ENCODE assay signal across 10 cellular contexts in the genomic region with DNA sequence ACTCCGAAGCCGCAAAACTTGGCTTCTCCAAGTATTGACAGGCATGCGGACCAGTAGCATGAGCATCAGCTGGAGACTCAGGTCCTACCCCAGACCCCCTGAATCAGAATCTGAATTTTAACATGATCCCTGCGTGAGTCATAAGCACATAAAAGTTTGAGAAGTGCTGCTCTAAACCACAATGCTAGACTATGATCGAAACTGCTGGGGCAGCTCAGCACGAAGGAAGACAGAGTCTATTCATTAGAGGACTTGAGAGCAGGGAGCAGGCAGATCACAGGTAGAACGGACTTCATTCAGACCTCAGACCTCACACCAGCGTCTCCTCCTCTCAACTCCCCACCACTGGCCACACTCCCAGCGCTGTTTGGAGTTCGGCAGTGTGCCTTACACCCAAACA. TPM values are rescaled to one million over a fixed set of nuclear protein-coding genes. Genes with fewer than 3 reads are reported as not detected.
DNase-seq lines count a peak whose midpoint lies in the region; ATAC-seq and TF ChIP-seq lines count a peak whose summit lies in the region.
"Had no signal": no experiment of that assay in that cellular context is flagged by ENCODE, and none has a peak within 500 bp of the region (broad histone marks: within the 10 kb centered on the region; RNA-seq: fewer than 3 reads in every experiment).

No MANE protein-coding gene starts in this region.

- no peak overlapping the region for H3K4me3 Mint-ChIP-seq in WTC11

- peaks cover 29% of the 10 kb centered on the region for H3K4me1 Mint-ChIP-seq in WTC11

- H3K36me3 Mint-ChIP-seq in WTC11: peaks cover 25% of the 10 kb centered on the region

- POLR2A ChIA-PET in A673 (lab: Charles Lee; ENCODE audit: low non-redundant PET) (no interaction called here), WTC11 (lab: Charles Lee) (no interaction called here)

- H3K27me3 ChIP-seq in A673 (replicated peaks; ENCODE audit: insufficient read depth, low read depth, low read length, poor library complexity) (no peaks in the 10 kb centered on the region), suprapubic skin (no peaks in the 10 kb centered on the region), WERI-Rb-1 (ENCODE audit: insufficient read depth, low read depth, severe bottlenecking) (no peaks in the 10 kb centered on the region)

- CTCF ChIA-PET in A673 (lab: Charles Lee) (no interaction called here), WTC11 (lab: Charles Lee) (interaction anchor here (0.9 to 4.8 kb wide), 2 partner anchors 10 to 22 kb away, joined by 3 to 26 read pairs; no protein-coding TSS in a partner anchor)

- H3K4me1 ChIP-seq in A673 (ENCODE audit: insufficient read depth, low read length, poor library complexity, severe bottlenecking) (no peaks in the 10 kb centered on the region), suprapubic skin (peaks cover 27% of the 10 kb centered on the region)

- no peak overlapping the region for H3K4me3 ChIP-seq in A673 (ENCODE audit: low read depth, low read length, poor library complexity, severe bottlenecking)
- no peak overlapping the region for H3K4me3 ChIP-seq in suprapubic skin
- H3K4me3 ChIP-seq in WERI-Rb-1 (ENCODE audit: low read depth, low read length): no peak overlapping the region

- WGBS in suprapubic skin: 83% methylated on average over 10 of the region's 10 CpGs

- ATAC-seq in GM21529 (IDR thresholded peaks at IDR 0.05; ENCODE audit: unreplicated experiment) (peak; percentile 80), WTC11 (no peak), GM19463 (IDR thresholded peaks at IDR 0.05; ENCODE audit: unreplicated experiment) (no peak), GM18502 (IDR thresholded peaks at IDR 0.05; ENCODE audit: poor library complexity, unreplicated experiment) (no peak)

- no TSS peak for BruUV-seq in A673 (replicated peaks; lab: Mats Ljungman, UMichigan)

- H3K27ac Mint-ChIP-seq in WTC11: peak overlapping the region; percentile 20; the same call in 1 of the 2 replicates

- TF ChIP-seq CTCF in A673 (conservative IDR thresholded peaks at IDR 0.05; ENCODE audit: low read depth, low read length) (no peak), WTC11 (IDR thresholded peaks at IDR 0.05) (no peak), suprapubic skin (IDR thresholded peaks at IDR 0.05) (no peak), WERI-Rb-1 (IDR thresholded peaks at IDR 0.05; ENCODE audit: low read depth, low read length) (no peak)

- no peak for TF ChIP-seq POLR2A in suprapubic skin (IDR thresholded peaks at IDR 0.05)

- intact Hi-C loops in A673 (cut with micrococcal nuclease; ENCODE audit: unreplicated experiment): no loop called here

- H3K9me3 ChIP-seq in A673 (ENCODE audit: low read depth, low read length, poor library complexity, severe bottlenecking) (no peaks in the 10 kb centered on the region), suprapubic skin (no peaks in the 10 kb centered on the region), WERI-Rb-1 (ENCODE audit: severe bottlenecking) (no peaks in the 10 kb centered on the region)

- no peaks in the 10 kb centered on the region for H3K27me3 Mint-ChIP-seq in WTC11 (ENCODE audit: low read depth)

- H3K27ac ChIP-seq in A673 (ENCODE audit: low read depth, low read length, poor library complexity, severe bottlenecking) (no peak overlapping the region), suprapubic skin (no peak overlapping the region), WERI-Rb-1 (no peak overlapping the region)

- DNase-seq in A673 (ENCODE audit: low spot score) (peak; percentile 12), WTC11 (ENCODE audit: low spot score) (no peak), fibroblast of gingiva (ENCODE audit: low read depth) (peak; percentile 35), suprapubic skin (ENCODE audit: low spot score in 2 of 2) (no peak), WERI-Rb-1 (no peak)
- DNase-seq: KBM-7, kidney glomerular epithelial cell had no signal

- no peak for TF ChIP-seq EP300 in suprapubic skin (IDR thresholded peaks at IDR 0.05)

- H3K36me3 ChIP-seq in A673 (ENCODE audit: insufficient read depth, low read length, poor library complexity, severe bottlenecking): peaks cover 25% of the 10 kb centered on the region
- H3K36me3 ChIP-seq in suprapubic skin: peaks cover 47% of the 10 kb centered on the region
- H3K36me3 ChIP-seq in WERI-Rb-1: peaks cover 55% of the 10 kb centered on the region

- H3K9me3 Mint-ChIP-seq in WTC11: no peaks in the 10 kb centered on the region

TF ChIP-seq in WTC11, 78 proteins besides CTCF, POLR2A, EP300 and RAD21:
- TF ChIP-seq ZNF423 (CRISPR knock-in tag; IDR thresholded peaks at IDR 0.05) (no peak), ZNF232 (CRISPR knock-in tag; IDR thresholded peaks at IDR 0.05) (no peak), ZNF416 (CRISPR knock-in tag; IDR thresholded peaks at IDR 0.05) (no peak), GRHL2 (CRISPR knock-in tag; IDR thresholded peaks at IDR 0.05; ENCODE audit: insufficient replicate concordance, severe bottlenecking) (no peak), CREB1 (CRISPR knock-in tag; IDR thresholded peaks at IDR 0.05) (no peak), SMAD3 (CRISPR knock-in tag; IDR thresholded peaks at IDR 0.05; ENCODE audit: borderline replicate concordance) (no peak), ZNF121 (CRISPR knock-in tag; IDR thresholded peaks at IDR 0.05) (no peak), ZNF671 (CRISPR knock-in tag; IDR thresholded peaks at IDR 0.05) (no peak), RORB (CRISPR knock-in tag; IDR thresholded peaks at IDR 0.05) (no peak)
- TF ChIP-seq, protein P1, sequence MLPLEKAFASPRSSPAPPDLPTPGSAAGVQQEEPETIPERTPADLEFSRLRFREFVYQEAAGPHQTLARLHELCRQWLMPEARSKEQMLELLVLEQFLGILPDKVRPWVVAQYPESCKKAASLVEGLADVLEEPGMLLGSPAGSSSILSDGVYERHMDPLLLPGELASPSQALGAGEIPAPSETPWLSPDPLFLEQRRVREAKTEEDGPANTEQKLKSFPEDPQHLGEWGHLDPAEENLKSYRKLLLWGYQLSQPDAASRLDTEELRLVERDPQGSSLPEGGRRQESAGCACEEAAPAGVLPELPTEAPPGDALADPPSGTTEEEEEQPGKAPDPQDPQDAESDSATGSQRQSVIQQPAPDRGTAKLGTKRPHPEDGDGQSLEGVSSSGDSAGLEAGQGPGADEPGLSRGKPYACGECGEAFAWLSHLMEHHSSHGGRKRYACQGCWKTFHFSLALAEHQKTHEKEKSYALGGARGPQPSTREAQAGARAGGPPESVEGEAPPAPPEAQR (CRISPR knock-in tag; IDR thresholded peaks at IDR 0.05): no peak
- TF ChIP-seq, protein P2, sequence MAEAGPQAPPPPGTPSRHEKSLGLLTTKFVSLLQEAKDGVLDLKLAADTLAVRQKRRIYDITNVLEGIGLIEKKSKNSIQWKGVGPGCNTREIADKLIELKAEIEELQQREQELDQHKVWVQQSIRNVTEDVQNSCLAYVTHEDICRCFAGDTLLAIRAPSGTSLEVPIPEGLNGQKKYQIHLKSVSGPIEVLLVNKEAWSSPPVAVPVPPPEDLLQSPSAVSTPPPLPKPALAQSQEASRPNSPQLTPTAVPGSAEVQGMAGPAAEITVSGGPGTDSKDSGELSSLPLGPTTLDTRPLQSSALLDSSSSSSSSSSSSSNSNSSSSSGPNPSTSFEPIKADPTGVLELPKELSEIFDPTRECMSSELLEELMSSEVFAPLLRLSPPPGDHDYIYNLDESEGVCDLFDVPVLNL (CRISPR knock-in tag; IDR thresholded peaks at IDR 0.05; ENCODE audit: borderline replicate concordance, low read depth): no peak
- TF ChIP-seq, protein P3, sequence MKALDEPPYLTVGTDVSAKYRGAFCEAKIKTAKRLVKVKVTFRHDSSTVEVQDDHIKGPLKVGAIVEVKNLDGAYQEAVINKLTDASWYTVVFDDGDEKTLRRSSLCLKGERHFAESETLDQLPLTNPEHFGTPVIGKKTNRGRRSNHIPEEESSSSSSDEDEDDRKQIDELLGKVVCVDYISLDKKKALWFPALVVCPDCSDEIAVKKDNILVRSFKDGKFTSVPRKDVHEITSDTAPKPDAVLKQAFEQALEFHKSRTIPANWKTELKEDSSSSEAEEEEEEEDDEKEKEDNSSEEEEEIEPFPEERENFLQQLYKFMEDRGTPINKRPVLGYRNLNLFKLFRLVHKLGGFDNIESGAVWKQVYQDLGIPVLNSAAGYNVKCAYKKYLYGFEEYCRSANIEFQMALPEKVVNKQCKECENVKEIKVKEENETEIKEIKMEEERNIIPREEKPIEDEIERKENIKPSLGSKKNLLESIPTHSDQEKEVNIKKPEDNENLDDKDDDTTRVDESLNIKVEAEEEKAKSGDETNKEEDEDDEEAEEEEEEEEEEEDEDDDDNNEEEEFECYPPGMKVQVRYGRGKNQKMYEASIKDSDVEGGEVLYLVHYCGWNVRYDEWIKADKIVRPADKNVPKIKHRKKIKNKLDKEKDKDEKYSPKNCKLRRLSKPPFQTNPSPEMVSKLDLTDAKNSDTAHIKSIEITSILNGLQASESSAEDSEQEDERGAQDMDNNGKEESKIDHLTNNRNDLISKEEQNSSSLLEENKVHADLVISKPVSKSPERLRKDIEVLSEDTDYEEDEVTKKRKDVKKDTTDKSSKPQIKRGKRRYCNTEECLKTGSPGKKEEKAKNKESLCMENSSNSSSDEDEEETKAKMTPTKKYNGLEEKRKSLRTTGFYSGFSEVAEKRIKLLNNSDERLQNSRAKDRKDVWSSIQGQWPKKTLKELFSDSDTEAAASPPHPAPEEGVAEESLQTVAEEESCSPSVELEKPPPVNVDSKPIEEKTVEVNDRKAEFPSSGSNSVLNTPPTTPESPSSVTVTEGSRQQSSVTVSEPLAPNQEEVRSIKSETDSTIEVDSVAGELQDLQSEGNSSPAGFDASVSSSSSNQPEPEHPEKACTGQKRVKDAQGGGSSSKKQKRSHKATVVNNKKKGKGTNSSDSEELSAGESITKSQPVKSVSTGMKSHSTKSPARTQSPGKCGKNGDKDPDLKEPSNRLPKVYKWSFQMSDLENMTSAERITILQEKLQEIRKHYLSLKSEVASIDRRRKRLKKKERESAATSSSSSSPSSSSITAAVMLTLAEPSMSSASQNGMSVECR (CRISPR knock-in tag; IDR thresholded peaks at IDR 0.05; ENCODE audit: borderline replicate concordance): no peak

RNA-seq across cellular contexts. Expression of a gene that starts 16.9 kb away (rescaled TPM):
- 32.7 and 40.3 TPM in 2 replicates for total RNA-seq in A673 (2021)
- total RNA-seq in WTC11 (2021): 34.9 to 39.9 TPM (median 34.9 TPM) in 3 replicates
- 10 to 100 TPM; 16.9 to 35.2 (median 20.6) TPM for total RNA-seq in suprapubic skin

RNA-seq across cellular contexts. Expression of a gene that starts 46.0 kb away (rescaled TPM):
- 23.1 and 28.9 TPM in 2 replicates for total RNA-seq in A673 (2021)
- 26.3 to 32.3 TPM (median 31.1 TPM) in 3 replicates for total RNA-seq in WTC11 (2021)
- 10 to 100 TPM; 27.4 to 56.5 (median 37.6) TPM for total RNA-seq in suprapubic skin

RNA-seq across cellular contexts. Expression of a gene that starts 53.5 kb away (rescaled TPM):
- total RNA-seq in A673 (2021) (6.9 and 8.3 TPM in 2 replicates), WTC11 (2021) (15.0 to 18.0 TPM (median 16.2 TPM) in 3 replicates), suprapubic skin (10 to 100 TPM in 2 of 4 donors, 1 to 10 TPM in 2; 8.4 to 19.1 (median 10.8) TPM)

Comparison
In these comparisons a context has a peak if more than half of its experiments do, and no peak if none do; other contexts are left out.
1. DNase-seq: peak in A673 (single experiment) and fibroblast of gingiva (single experiment); none in WTC11 (single experiment), suprapubic skin (0 of 2) and WERI-Rb-1 (single experiment).